1 cellular context compared by ENCODE assay signal in the genomic region with DNA sequence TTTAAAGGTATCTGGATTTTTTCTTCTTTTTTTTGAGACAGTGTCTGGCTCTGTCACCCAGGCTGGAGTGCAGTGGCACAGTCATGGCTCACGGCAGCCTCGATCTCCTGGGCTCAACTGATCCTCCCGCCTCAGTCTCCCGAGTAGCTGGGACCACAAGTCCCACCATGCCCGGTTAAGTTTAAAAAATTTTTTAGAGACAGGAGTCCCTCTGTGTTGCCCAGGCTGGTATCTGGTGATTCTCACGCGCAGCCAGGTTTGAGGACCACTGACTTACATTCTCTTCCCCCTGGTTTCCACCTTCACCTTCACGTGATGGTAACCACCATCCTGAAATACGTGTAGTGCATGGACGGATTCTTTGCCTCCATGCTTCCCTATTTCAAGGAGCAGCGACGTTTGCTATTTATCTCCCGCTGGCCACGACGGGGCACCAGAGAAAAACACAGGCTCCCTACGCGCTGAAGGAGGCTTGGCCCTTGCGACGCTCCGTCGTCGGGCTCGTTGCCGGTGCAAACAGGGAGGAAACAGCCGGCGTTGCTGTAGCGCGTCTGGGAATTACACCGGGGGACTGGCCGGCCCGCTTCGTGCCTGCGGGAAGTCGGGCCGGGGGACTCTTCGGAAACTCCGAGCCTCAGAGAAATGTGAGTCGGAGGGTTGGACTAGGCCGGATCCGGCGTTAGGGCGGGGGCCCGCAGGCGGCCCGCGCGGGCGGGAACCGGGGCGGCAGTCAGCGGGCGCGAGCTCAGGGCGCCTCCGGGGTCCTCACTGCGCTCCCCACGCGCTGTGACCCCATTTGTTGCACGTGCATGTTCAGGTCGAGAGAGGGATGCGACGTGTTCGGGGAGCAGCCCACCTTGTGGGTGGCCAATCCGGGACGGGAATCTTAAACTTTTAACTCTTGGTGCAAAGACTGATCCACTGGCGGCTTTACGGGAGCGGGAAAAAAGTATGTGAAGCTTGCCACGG.
TF ChIP-seq lines count a peak whose summit lies in the region.

A gene with protein sequence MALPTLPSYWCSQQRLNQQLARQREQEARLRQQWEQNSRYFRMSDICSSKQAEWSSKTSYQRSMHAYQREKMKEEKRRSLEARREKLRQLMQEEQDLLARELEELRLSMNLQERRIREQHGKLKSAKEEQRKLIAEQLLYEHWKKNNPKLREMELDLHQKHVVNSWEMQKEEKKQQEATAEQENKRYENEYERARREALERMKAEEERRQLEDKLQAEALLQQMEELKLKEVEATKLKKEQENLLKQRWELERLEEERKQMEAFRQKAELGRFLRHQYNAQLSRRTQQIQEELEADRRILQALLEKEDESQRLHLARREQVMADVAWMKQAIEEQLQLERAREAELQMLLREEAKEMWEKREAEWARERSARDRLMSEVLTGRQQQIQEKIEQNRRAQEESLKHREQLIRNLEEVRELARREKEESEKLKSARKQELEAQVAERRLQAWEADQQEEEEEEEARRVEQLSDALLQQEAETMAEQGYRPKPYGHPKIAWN (plus strand): TSS at position 492 of the 969 bp plus-strand sequence. CDS start 2,753 bp downstream, outside the sequence.

TF ChIP-seq in K562, 482 proteins besides CTCF, POLR2A, EP300 and RAD21 (continued from another document and continues in another):
- TF ChIP-seq ETS2 (tag; IDR thresholded peaks at IDR 0.05; ENCODE audit: borderline replicate concordance, poor library complexity, severe bottlenecking) (no peak), SMARCB1 (IDR thresholded peaks at IDR 0.05; ENCODE audit: insufficient read length, low read depth) (no peak), ATF1 (CRISPR knock-in tag; IDR thresholded peaks at IDR 0.05) (no peak), ATF1 (tag; IDR thresholded peaks at IDR 0.05) (peak; percentile 82), NCOA6 (IDR thresholded peaks at IDR 0.05) (no peak), NR1H2 (CRISPR knock-in tag; IDR thresholded peaks at IDR 0.05) (no peak), DPF2 (IDR thresholded peaks at IDR 0.05) (no peak; the same call in 1 of the 2 replicates), NCOA1 (IDR thresholded peaks at IDR 0.05; ENCODE audit: low read depth) (no peak), CHD2 (IDR thresholded peaks at IDR 0.05; ENCODE audit: low read depth, low read length) (no peak), FOXK2 (conservative IDR thresholded peaks at IDR 0.05 in 1 of 2, IDR thresholded peaks at IDR 0.05 in 1 of 2; ENCODE audit: low read depth in 2 of 2) (peak; percentile 96), EWSR1 (IDR thresholded peaks at IDR 0.05; ENCODE audit: borderline replicate concordance, low read depth, partially characterized antibody) (no peak), MAFF (IDR thresholded peaks at IDR 0.05; ENCODE audit: low read length) (no peak), NFYB (IDR thresholded peaks at IDR 0.05; ENCODE audit: extremely low read depth, insufficient read length) (no peak), RBM39 (optimal IDR thresholded peaks at IDR 0.05; ENCODE audit: low read depth, low read length) (peak; percentile 9), GATA2 (CRISPR knock-in tag; IDR thresholded peaks at IDR 0.05) (no peak), CBX2 (IDR thresholded peaks at IDR 0.05; ENCODE audit: insufficient read depth, low read length, poor library complexity, severe bottlenecking) (no peak), ARID1B (IDR thresholded peaks at IDR 0.05) (peak; percentile 41), SREBF2 (CRISPR knock-in tag; IDR thresholded peaks at IDR 0.05) (no peak), ATF7 (IDR thresholded peaks at IDR 0.05) (peak; percentile 73), ZNF57 (CRISPR knock-in tag; IDR thresholded peaks at IDR 0.05) (no peak), HCFC1 (IDR thresholded peaks at IDR 0.05; ENCODE audit: low read depth, low read length) (peak; percentile 59), OTX1 (CRISPR knock-in tag; IDR thresholded peaks at IDR 0.05) (no peak), CBX1 (IDR thresholded peaks at IDR 0.05; ENCODE audit: low read depth) (no peak), MEF2D (tag; conservative IDR thresholded peaks at IDR 0.05; ENCODE audit: low read depth) (no peak), KHSRP (IDR thresholded peaks at IDR 0.05) (no peak), DIDO1 (tag; IDR thresholded peaks at IDR 0.05; ENCODE audit: low read depth) (0 out of 2 replicates have a peak, but pooled peaks have one; percentile 66), ZNF274 (IDR thresholded peaks at IDR 0.05; ENCODE audit: borderline replicate concordance, low read depth, low read length) (no peak), ZNF586 (CRISPR knock-in tag; conservative IDR thresholded peaks at IDR 0.05) (no peak), CBX3 (IDR thresholded peaks at IDR 0.05; ENCODE audit: borderline replicate concordance in 1 of 2, low read length in 2 of 2) (peak in 1 of 2 experiments; percentile 77; a peak in 1 of 3 replicates), MYBL2 (IDR thresholded peaks at IDR 0.05; ENCODE audit: low read depth) (no peak), MYBL2 (CRISPR knock-in tag; IDR thresholded peaks at IDR 0.05; ENCODE audit: borderline replicate concordance) (no peak), BRCA1 (IDR thresholded peaks at IDR 0.05) (no peak), BRCA1 (CRISPR knock-in tag; IDR thresholded peaks at IDR 0.05) (no peak)
- TF ChIP-seq, protein P1, sequence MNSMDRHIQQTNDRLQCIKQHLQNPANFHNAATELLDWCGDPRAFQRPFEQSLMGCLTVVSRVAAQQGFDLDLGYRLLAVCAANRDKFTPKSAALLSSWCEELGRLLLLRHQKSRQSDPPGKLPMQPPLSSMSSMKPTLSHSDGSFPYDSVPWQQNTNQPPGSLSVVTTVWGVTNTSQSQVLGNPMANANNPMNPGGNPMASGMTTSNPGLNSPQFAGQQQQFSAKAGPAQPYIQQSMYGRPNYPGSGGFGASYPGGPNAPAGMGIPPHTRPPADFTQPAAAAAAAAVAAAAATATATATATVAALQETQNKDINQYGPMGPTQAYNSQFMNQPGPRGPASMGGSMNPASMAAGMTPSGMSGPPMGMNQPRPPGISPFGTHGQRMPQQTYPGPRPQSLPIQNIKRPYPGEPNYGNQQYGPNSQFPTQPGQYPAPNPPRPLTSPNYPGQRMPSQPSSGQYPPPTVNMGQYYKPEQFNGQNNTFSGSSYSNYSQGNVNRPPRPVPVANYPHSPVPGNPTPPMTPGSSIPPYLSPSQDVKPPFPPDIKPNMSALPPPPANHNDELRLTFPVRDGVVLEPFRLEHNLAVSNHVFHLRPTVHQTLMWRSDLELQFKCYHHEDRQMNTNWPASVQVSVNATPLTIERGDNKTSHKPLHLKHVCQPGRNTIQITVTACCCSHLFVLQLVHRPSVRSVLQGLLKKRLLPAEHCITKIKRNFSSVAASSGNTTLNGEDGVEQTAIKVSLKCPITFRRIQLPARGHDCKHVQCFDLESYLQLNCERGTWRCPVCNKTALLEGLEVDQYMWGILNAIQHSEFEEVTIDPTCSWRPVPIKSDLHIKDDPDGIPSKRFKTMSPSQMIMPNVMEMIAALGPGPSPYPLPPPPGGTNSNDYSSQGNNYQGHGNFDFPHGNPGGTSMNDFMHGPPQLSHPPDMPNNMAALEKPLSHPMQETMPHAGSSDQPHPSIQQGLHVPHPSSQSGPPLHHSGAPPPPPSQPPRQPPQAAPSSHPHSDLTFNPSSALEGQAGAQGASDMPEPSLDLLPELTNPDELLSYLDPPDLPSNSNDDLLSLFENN (IDR thresholded peaks at IDR 0.05; ENCODE audit: low read depth in 2 of 2, low read length in 2 of 2) = no peak; a peak in 1 of 4 replicates
- TF ChIP-seq, protein P2, sequence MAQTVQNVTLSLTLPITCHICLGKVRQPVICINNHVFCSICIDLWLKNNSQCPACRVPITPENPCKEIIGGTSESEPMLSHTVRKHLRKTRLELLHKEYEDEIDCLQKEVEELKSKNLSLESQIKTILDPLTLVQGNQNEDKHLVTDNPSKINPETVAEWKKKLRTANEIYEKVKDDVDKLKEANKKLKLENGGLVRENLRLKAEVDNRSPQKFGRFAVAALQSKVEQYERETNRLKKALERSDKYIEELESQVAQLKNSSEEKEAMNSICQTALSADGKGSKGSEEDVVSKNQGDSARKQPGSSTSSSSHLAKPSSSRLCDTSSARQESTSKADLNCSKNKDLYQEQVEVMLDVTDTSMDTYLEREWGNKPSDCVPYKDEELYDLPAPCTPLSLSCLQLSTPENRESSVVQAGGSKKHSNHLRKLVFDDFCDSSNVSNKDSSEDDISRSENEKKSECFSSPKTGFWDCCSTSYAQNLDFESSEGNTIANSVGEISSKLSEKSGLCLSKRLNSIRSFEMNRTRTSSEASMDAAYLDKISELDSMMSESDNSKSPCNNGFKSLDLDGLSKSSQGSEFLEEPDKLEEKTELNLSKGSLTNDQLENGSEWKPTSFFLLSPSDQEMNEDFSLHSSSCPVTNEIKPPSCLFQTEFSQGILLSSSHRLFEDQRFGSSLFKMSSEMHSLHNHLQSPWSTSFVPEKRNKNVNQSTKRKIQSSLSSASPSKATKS (CRISPR knock-in tag; IDR thresholded peaks at IDR 0.05) = no peak
- TF ChIP-seq, protein P3, sequence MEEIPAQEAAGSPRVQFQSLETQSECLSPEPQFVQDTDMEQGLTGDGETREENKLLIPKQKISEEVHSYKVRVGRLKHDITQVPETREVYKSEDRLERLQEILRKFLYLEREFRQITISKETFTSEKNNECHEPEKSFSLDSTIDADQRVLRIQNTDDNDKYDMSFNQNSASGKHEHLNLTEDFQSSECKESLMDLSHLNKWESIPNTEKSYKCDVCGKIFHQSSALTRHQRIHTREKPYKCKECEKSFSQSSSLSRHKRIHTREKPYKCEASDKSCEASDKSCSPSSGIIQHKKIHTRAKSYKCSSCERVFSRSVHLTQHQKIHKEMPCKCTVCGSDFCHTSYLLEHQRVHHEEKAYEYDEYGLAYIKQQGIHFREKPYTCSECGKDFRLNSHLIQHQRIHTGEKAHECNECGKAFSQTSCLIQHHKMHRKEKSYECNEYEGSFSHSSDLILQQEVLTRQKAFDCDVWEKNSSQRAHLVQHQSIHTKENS (CRISPR knock-in tag; IDR thresholded peaks at IDR 0.05) = no peak
- TF ChIP-seq, protein P4, sequence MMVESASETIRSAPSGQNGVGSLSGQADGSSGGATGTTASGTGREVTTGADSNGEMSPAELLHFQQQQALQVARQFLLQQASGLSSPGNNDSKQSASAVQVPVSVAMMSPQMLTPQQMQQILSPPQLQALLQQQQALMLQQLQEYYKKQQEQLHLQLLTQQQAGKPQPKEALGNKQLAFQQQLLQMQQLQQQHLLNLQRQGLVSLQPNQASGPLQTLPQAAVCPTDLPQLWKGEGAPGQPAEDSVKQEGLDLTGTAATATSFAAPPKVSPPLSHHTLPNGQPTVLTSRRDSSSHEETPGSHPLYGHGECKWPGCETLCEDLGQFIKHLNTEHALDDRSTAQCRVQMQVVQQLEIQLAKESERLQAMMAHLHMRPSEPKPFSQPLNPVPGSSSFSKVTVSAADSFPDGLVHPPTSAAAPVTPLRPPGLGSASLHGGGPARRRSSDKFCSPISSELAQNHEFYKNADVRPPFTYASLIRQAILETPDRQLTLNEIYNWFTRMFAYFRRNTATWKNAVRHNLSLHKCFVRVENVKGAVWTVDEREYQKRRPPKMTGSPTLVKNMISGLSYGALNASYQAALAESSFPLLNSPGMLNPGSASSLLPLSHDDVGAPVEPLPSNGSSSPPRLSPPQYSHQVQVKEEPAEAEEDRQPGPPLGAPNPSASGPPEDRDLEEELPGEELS (CRISPR knock-in tag; IDR thresholded peaks at IDR 0.05; ENCODE audit: borderline replicate concordance) = no peak; the same call in 1 of the 2 replicates
- TF ChIP-seq, protein P5, sequence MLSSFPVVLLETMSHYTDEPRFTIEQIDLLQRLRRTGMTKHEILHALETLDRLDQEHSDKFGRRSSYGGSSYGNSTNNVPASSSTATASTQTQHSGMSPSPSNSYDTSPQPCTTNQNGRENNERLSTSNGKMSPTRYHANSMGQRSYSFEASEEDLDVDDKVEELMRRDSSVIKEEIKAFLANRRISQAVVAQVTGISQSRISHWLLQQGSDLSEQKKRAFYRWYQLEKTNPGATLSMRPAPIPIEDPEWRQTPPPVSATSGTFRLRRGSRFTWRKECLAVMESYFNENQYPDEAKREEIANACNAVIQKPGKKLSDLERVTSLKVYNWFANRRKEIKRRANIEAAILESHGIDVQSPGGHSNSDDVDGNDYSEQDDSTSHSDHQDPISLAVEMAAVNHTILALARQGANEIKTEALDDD (IDR thresholded peaks at IDR 0.05) = no peak
- TF ChIP-seq, protein P6, sequence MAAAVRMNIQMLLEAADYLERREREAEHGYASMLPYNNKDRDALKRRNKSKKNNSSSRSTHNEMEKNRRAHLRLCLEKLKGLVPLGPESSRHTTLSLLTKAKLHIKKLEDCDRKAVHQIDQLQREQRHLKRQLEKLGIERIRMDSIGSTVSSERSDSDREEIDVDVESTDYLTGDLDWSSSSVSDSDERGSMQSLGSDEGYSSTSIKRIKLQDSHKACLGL (CRISPR knock-in tag; IDR thresholded peaks at IDR 0.05; ENCODE audit: borderline replicate concordance, poor library complexity, severe bottlenecking) = no peak
- TF ChIP-seq, protein P7, sequence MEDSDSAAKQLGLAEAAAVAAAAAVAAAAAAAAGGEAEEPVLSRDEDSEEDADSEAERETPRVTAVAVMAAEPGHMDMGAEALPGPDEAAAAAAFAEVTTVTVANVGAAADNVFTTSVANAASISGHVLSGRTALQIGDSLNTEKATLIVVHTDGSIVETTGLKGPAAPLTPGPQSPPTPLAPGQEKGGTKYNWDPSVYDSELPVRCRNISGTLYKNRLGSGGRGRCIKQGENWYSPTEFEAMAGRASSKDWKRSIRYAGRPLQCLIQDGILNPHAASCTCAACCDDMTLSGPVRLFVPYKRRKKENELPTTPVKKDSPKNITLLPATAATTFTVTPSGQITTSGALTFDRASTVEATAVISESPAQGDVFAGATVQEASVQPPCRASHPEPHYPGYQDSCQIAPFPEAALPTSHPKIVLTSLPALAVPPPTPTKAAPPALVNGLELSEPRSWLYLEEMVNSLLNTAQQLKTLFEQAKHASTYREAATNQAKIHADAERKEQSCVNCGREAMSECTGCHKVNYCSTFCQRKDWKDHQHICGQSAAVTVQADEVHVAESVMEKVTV (CRISPR knock-in tag; IDR thresholded peaks at IDR 0.05) = no peak
- TF ChIP-seq, protein P8, sequence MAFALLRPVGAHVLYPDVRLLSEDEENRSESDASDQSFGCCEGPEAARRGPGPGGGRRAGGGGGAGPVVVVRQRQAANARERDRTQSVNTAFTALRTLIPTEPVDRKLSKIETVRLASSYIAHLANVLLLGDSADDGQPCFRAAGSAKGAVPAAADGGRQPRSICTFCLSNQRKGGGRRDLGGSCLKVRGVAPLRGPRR (CRISPR knock-in tag; IDR thresholded peaks at IDR 0.05) = no peak
- TF ChIP-seq, protein P9, sequence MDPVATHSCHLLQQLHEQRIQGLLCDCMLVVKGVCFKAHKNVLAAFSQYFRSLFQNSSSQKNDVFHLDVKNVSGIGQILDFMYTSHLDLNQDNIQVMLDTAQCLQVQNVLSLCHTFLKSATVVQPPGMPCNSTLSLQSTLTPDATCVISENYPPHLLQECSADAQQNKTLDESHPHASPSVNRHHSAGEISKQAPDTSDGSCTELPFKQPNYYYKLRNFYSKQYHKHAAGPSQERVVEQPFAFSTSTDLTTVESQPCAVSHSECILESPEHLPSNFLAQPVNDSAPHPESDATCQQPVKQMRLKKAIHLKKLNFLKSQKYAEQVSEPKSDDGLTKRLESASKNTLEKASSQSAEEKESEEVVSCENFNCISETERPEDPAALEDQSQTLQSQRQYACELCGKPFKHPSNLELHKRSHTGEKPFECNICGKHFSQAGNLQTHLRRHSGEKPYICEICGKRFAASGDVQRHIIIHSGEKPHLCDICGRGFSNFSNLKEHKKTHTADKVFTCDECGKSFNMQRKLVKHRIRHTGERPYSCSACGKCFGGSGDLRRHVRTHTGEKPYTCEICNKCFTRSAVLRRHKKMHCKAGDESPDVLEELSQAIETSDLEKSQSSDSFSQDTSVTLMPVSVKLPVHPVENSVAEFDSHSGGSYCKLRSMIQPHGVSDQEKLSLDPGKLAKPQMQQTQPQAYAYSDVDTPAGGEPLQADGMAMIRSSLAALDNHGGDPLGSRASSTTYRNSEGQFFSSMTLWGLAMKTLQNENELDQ (CRISPR knock-in tag; IDR thresholded peaks at IDR 0.05; ENCODE audit: borderline replicate concordance) = no peak
- TF ChIP-seq, protein P10, sequence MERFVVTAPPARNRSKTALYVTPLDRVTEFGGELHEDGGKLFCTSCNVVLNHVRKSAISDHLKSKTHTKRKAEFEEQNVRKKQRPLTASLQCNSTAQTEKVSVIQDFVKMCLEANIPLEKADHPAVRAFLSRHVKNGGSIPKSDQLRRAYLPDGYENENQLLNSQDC (CRISPR knock-in tag; IDR thresholded peaks at IDR 0.05) = no peak
